In genomic region chr2:173037245-173038106, GRCh38 we compare ENCODE assay signal across 1 cellular context.
TF ChIP-seq lines count a peak whose summit lies in the region.

No MANE protein-coding gene starts in this region.

TF ChIP-seq in IMR-90, 13 proteins besides CTCF, POLR2A, EP300 and RAD21 (continued from another document):
- TF ChIP-seq USF2 (IDR thresholded peaks at IDR 0.05; ENCODE audit: low read depth, low read length) = no peak
TF ChIP-seq in IMR-90: peak in this region for 1.
